ENCODE assay signal across 8 cellular contexts in genomic region chr11:102346748-102347525, GRCh38. TPM values are rescaled to one million over a fixed set of nuclear protein-coding genes. Genes with fewer than 3 reads are reported as not detected.
DNase-seq lines count a peak whose midpoint lies in the region; ATAC-seq lines count a peak whose summit lies in the region.

TSS of gene BIRC2 (plus strand) at chr11:102347214. CDS start at chr11:102349855, 2,641 bp downstream.

- DNase-seq in CD8-positive, alpha-beta memory T cell = peak; percentile 93 to 96 (median 94)
- DNase-seq in HK-2 (ENCODE audit: unreplicated experiment) (peak; percentile 87), NK-92 (lab: John Stamatoyannopoulos, UW; ENCODE audit: unreplicated experiment) (peak; percentile 44), memory B cell (ENCODE audit: low spot score in 2 of 2) (peak; percentile 97 to 99)
- DNase-seq in activated CD8-positive, alpha-beta memory T cell treated with anti-CD3 and anti-CD28 coated beads for 24 hours = peak; percentile 98
- peak; percentile 93 to 96 (median 96) for DNase-seq in effector memory CD4-positive, alpha-beta T cell
- DNase-seq in stimulated activated CD8-positive, alpha-beta memory T cell treated with anti-CD3 and anti-CD28 coated beads, Interleukin-12 subunit alpha, Interleukin-12 subunit beta, amount 100 ng/mL, for 4 hours (ENCODE audit: low read depth) = peak; percentile 93

- H3K27me3 Mint-ChIP-seq in CD8-positive, alpha-beta memory T cell = peaks cover 0 to 3% of the 10 kb centered on the region in 2 donors
- no peaks in the 10 kb centered on the region for H3K27me3 Mint-ChIP-seq in memory B cell

- ATAC-seq in GM19452 (IDR thresholded peaks at IDR 0.05; ENCODE audit: unreplicated experiment) (peak; percentile 88), memory B cell (ENCODE audit: low read depth) (peak; percentile 88)

- no peaks in the 10 kb centered on the region for H3K36me3 ChIP-seq in CD8-positive, alpha-beta memory T cell (ENCODE audit: insufficient read depth, low read length)
- peaks cover 3% of the 10 kb centered on the region for H3K36me3 ChIP-seq in effector memory CD4-positive, alpha-beta T cell (ENCODE audit: control insufficient read depth, insufficient read depth, low read length)

- H3K9me3 ChIP-seq in CD8-positive, alpha-beta memory T cell (ENCODE audit: low read length) = no peaks in the 10 kb centered on the region
- H3K9me3 ChIP-seq in effector memory CD4-positive, alpha-beta T cell (ENCODE audit: control insufficient read depth, low read length) = no peaks in the 10 kb centered on the region

- POLR2A ChIA-PET in CD8-positive, alpha-beta memory T cell (lab: Charles Lee) = interaction anchor here (1.1 kb wide), 1 partner anchor 105 kb away, joined by 5 read pairs; no protein-coding TSS in a partner anchor

- peak within 1 kb of the TSS; percentile 98 to 99 (median 98) for H3K4me3 Mint-ChIP-seq in CD8-positive, alpha-beta memory T cell
- peak within 1 kb of the TSS; percentile 95 for H3K4me3 Mint-ChIP-seq in memory B cell

- H3K27ac Mint-ChIP-seq in CD8-positive, alpha-beta memory T cell = peak within 1 kb of the TSS; percentile 99 to 100 (median 100)
- peak within 1 kb of the TSS; percentile 98 for H3K27ac Mint-ChIP-seq in memory B cell

- CTCF ChIA-PET in CD8-positive, alpha-beta memory T cell (lab: Charles Lee) = interaction anchor here (1.2 to 1.8 kb wide), 2 partner anchors 149 to 266 kb away, joined by 5 read pairs; no protein-coding TSS in a partner anchor

- H3K9me3 Mint-ChIP-seq in CD8-positive, alpha-beta memory T cell = no peaks in the 10 kb centered on the region
- H3K9me3 Mint-ChIP-seq in memory B cell = no peaks in the 10 kb centered on the region

- H3K4me1 ChIP-seq in CD8-positive, alpha-beta memory T cell (ENCODE audit: insufficient read depth, low read length) = peaks cover 22% of the 10 kb centered on the region
- peaks cover 11% of the 10 kb centered on the region for H3K4me1 ChIP-seq in effector memory CD4-positive, alpha-beta T cell (ENCODE audit: control insufficient read depth, insufficient read depth, low read length, poor library complexity, severe bottlenecking)

- no peaks in the 10 kb centered on the region for H3K27me3 ChIP-seq in CD8-positive, alpha-beta memory T cell (ENCODE audit: insufficient read depth, low read length, poor library complexity, severe bottlenecking)
- no peaks in the 10 kb centered on the region for H3K27me3 ChIP-seq in effector memory CD4-positive, alpha-beta T cell (replicated peaks; ENCODE audit: control insufficient read depth, insufficient read depth, low read length, poor library complexity, severe bottlenecking)

- peaks cover 4 to 37% (median 8%) of the 10 kb centered on the region in 3 donors for H3K36me3 Mint-ChIP-seq in CD8-positive, alpha-beta memory T cell
- peaks cover 14% of the 10 kb centered on the region for H3K36me3 Mint-ChIP-seq in memory B cell

- peak within 1 kb of the TSS; percentile 77 for H3K4me3 ChIP-seq in CD8-positive, alpha-beta memory T cell (ENCODE audit: low read length)
- H3K4me3 ChIP-seq in effector memory CD4-positive, alpha-beta T cell (ENCODE audit: insufficient read depth, low read depth, low read length, poor library complexity, severe bottlenecking) = peak within 1 kb of the TSS; percentile 74

- H3K27ac ChIP-seq in CD8-positive, alpha-beta memory T cell (ENCODE audit: low read depth, low read length) = peak within 1 kb of the TSS; percentile 93
- H3K27ac ChIP-seq in effector memory CD4-positive, alpha-beta T cell (ENCODE audit: insufficient read depth, low read length, poor library complexity, severe bottlenecking) = peak within 1 kb of the TSS; percentile 92

- H3K4me1 Mint-ChIP-seq in CD8-positive, alpha-beta memory T cell = peaks cover 34 to 55% (median 50%) of the 10 kb centered on the region in 3 donors
- peaks cover 24% of the 10 kb centered on the region for H3K4me1 Mint-ChIP-seq in memory B cell

RNA-seq across cellular contexts. Expression of gene BIRC2, which starts in this region (rescaled TPM):
- total RNA-seq in CD8-positive, alpha-beta memory T cell = 10 to 100 TPM; 40.3 to 42.8 TPM
- polyA plus RNA-seq in CD8-positive, alpha-beta memory T cell = 35.2 TPM

Comparison
In these comparisons a context has a peak if more than half of its experiments do, and no peak if none do; other contexts are left out.
1. Peak in every context shown above with its lines: DNase-seq, ATAC-seq, H3K4me3 ChIP-seq and H3K27ac ChIP-seq.
2. DNase-seq: peak in every context shown above with its lines; median percentile 98 in activated CD8-positive, alpha-beta memory T cell treated with anti-CD3 and anti-CD28 coated beads for 24 hours; 98 in memory B cell; 96 in effector memory CD4-positive, alpha-beta T cell; 94 in CD8-positive, alpha-beta memory T cell; 93 in stimulated activated CD8-positive, alpha-beta memory T cell treated with anti-CD3 and anti-CD28 coated beads, Interleukin-12 subunit alpha, Interleukin-12 subunit beta, amount 100 ng/mL, for 4 hours; 87 in HK-2; 44 in NK-92.